ENCODE assay signal across 8 cellular contexts in genomic region chr2:219597552-219598307, GRCh38. TPM values are rescaled to one million over a fixed set of nuclear protein-coding genes. Genes with fewer than 3 reads are reported as not detected.
DNase-seq lines count a peak whose midpoint lies in the region; ATAC-seq and TF ChIP-seq lines count a peak whose summit lies in the region.

TSS of gene STK11IP (plus strand) at chr2:219597857. CDS start at chr2:219598120, 263 bp downstream.

- H3K36me3 ChIP-seq in KMS-11 (ENCODE audit: insufficient read depth) (no peaks in the 10 kb centered on the region), Peyer's patch (peaks cover 0 to 13% (median 0%) of the 10 kb centered on the region in 3 donors), muscle layer of colon (ENCODE audit: insufficient read depth, low read length) (peaks cover 16% of the 10 kb centered on the region)

- TF ChIP-seq POLR2A in Peyer's patch (IDR thresholded peaks at IDR 0.05): peak; percentile 81 to 87

- H3K9ac ChIP-seq in KMS-11: peak within 1 kb of the TSS; percentile 38; the same call in 1 of the 2 replicates
- peak within 1 kb of the TSS; percentile 80 for H3K9ac ChIP-seq in muscle layer of colon (ENCODE audit: low read length)

- H4K20me1 ChIP-seq in KMS-11 (ENCODE audit: insufficient read depth): no peaks in the 10 kb centered on the region

- H3K4me1 ChIP-seq in KMS-11 (ENCODE audit: low read depth, poor library complexity, severe bottlenecking): peaks cover 11% of the 10 kb centered on the region
- peaks cover 0 to 9% (median 0%) of the 10 kb centered on the region in 4 donors for H3K4me1 ChIP-seq in Peyer's patch
- peaks cover 12% of the 10 kb centered on the region for H3K4me1 ChIP-seq in muscle layer of colon (ENCODE audit: insufficient read depth, low read length)

- no peak for TF ChIP-seq CTCF in KMS-11 (conservative IDR thresholded peaks at IDR 0.05; ENCODE audit: low read depth, low read length)
- TF ChIP-seq CTCF in Peyer's patch (IDR thresholded peaks at IDR 0.05): no peak

- ATAC-seq in GM21737 (IDR thresholded peaks at IDR 0.05; ENCODE audit: unreplicated experiment) (peak; percentile 89), esophagus mucosa (peak; percentile 96)

- H3K4me3 ChIP-seq in KMS-11 (IDR thresholded peaks at IDR 0.05; ENCODE audit: insufficient read depth, low read depth, low read length): peak within 1 kb of the TSS; percentile 81
- H3K4me3 ChIP-seq in Peyer's patch: peak within 1 kb of the TSS; percentile 60 to 88 (median 74)
- peak within 1 kb of the TSS; percentile 59 to 82 for H3K4me3 ChIP-seq in muscle layer of colon (ENCODE audit: low read depth in 1 of 2, low read length in 2 of 2)

- H3K27me3 ChIP-seq in KMS-11 (ENCODE audit: insufficient read depth, low read depth) (no peaks in the 10 kb centered on the region), Peyer's patch (no peaks in the 10 kb centered on the region), muscle layer of colon (ENCODE audit: control insufficient read depth in 1 of 2, insufficient read depth in 2 of 2, low read length in 2 of 2) (no peaks in the 10 kb centered on the region)

- H3K9me3 ChIP-seq in Peyer's patch (no peaks in the 10 kb centered on the region), muscle layer of colon (ENCODE audit: low read length) (no peaks in the 10 kb centered on the region)

- DNase-seq in DMS53 treated with DMSO at 0.1 percent for 48 hours (lab: John Stamatoyannopoulos, UW; ENCODE audit: unreplicated experiment): peak; percentile 81
- peak; percentile 96 to 98 (median 98) for DNase-seq in Peyer's patch
- DNase-seq in activated T-cell treated with anti-CD3 and anti-CD28 coated beads, Interleukin-2, amount 50 U/mL, for 48 hours: peak; percentile 94
- DNase-seq in stimulated activated CD8-positive, alpha-beta memory T cell treated with anti-CD3 and anti-CD28 coated beads, Interleukin-7, amount 100 ng/mL, for 24 hours (ENCODE audit: low read depth): peak; percentile 89

- peak within 1 kb of the TSS; percentile 92 for H2AFZ ChIP-seq in KMS-11 (ENCODE audit: low read depth)

- no peaks in the 10 kb centered on the region for H3K79me2 ChIP-seq in KMS-11 (ENCODE audit: insufficient read depth, low read depth)

- H3K27ac ChIP-seq in KMS-11: peak within 1 kb of the TSS; percentile 48; the same call in 1 of the 2 replicates
- H3K27ac ChIP-seq in Peyer's patch: peak within 1 kb of the TSS; percentile 77 to 92 (median 89)
- H3K27ac ChIP-seq in muscle layer of colon (ENCODE audit: low read depth, low read length): peak within 1 kb of the TSS; percentile 86

- peak within 1 kb of the TSS; percentile 87 for H3K4me2 ChIP-seq in KMS-11

RNA-seq across cellular contexts. Expression of gene STK11IP, which starts in this region (rescaled TPM):
- total RNA-seq in Peyer's patch (10 to 100 TPM; 19.4 to 62.6 (median 51.5) TPM), esophagus mucosa (17.3 TPM)

Comparison
In these comparisons a context has a peak if more than half of its experiments do, and no peak if none do; other contexts are left out.
1. Peak in every context shown above with its lines: DNase-seq, ATAC-seq, H3K4me3 ChIP-seq and H3K27ac ChIP-seq.